ENCODE assay signal across 1 cellular context in the genomic region with DNA sequence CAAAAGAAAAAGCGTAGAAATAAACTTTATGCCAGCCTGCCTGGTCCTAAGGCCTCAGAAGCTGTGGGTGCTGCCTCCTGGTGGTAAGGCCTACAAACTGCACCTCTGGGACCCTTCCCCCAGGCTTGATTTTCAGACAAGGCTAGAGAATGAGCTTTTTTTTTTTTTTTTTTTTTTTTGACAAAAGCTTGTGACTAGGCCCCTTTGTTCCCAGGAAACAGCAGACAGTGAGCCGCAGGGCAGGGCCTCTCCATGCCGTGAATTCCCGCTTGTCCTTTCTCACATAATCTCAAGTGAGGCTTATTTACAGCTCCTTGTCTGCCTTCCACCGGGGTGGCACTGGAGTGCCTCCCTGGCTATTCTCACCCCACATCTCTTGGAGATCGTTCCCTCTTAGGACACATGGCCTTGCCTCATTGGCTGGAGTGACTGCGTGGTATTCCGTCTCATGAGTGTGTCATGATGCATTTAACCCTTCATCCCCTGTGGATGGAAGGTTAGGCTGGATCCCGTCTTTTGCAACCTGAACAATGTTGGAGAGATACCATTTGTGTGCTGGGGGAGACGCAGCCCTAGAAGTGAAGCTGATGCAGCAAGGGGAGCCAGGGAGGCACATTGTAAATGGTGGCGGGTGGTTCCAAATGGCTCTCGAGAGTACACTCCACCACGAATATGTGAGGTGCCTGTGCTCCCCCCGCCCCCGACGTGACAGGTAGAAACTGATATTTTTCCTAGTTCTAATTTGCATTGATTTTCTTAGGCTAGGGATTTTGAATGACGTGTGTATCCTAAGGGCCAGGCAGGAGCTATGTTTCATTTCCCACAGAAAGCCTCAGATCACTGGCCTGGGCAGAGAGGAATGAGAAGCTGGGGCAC.
TF ChIP-seq lines count a peak whose summit lies in the region.

No MANE protein-coding gene starts in this region.

TF ChIP-seq in HEK293, 187 proteins besides CTCF, POLR2A, EP300 and RAD21 (continued from another document):
- TF ChIP-seq, protein P1, sequence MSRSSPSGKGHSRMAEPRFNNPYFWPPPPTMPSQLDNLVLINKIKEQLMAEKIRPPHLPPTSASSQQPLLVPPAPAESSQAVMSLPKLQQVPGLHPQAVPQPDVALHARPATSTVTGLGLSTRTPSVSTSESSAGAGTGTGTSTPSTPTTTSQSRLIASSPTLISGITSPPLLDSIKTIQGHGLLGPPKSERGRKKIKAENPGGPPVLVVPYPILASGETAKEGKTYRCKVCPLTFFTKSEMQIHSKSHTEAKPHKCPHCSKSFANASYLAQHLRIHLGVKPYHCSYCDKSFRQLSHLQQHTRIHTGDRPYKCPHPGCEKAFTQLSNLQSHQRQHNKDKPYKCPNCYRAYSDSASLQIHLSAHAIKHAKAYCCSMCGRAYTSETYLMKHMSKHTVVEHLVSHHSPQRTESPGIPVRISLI (tag by site-specific recombination; IDR thresholded peaks at IDR 0.05): peak; percentile 88
- TF ChIP-seq ZNF654 (tag by site-specific recombination; IDR thresholded peaks at IDR 0.05; ENCODE audit: low read depth) (peak; percentile 50), GLIS2 (tag by site-specific recombination; IDR thresholded peaks at IDR 0.05) (no peak)
- TF ChIP-seq, protein P2, sequence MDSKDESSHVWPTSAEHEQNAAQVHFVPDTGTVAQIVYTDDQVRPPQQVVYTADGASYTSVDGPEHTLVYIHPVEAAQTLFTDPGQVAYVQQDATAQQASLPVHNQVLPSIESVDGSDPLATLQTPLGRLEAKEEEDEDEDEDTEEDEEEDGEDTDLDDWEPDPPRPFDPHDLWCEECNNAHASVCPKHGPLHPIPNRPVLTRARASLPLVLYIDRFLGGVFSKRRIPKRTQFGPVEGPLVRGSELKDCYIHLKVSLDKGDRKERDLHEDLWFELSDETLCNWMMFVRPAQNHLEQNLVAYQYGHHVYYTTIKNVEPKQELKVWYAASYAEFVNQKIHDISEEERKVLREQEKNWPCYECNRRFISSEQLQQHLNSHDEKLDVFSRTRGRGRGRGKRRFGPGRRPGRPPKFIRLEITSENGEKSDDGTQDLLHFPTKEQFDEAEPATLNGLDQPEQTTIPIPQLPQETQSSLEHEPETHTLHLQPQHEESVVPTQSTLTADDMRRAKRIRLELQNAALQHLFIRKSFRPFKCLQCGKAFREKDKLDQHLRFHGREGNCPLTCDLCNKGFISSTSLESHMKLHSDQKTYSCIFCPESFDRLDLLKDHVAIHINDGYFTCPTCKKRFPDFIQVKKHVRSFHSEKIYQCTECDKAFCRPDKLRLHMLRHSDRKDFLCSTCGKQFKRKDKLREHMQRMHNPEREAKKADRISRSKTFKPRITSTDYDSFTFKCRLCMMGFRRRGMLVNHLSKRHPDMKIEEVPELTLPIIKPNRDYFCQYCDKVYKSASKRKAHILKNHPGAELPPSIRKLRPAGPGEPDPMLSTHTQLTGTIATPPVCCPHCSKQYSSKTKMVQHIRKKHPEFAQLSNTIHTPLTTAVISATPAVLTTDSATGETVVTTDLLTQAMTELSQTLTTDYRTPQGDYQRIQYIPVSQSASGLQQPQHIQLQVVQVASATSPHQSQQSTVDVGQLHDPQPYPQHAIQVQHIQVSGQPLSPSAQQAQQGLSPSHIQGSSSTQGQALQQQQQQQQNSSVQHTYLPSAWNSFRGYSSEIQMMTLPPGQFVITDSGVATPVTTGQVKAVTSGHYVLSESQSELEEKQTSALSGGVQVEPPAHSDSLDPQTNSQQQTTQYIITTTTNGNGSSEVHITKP (tag by site-specific recombination; IDR thresholded peaks at IDR 0.05): peak; percentile 40; the same call in 1 of the 2 replicates
TF ChIP-seq in HEK293: peak in this region for 5.
